ENCODE assay signal across 3 cellular contexts in genomic region chr2:121129692-121130091, GRCh38.
TF ChIP-seq lines count a peak whose summit lies in the region.

No MANE protein-coding gene starts in this region.

TF ChIP-seq in HEK293, 187 proteins besides CTCF, POLR2A, EP300 and RAD21:
- TF ChIP-seq ZFP69B (tag by site-specific recombination; IDR thresholded peaks at IDR 0.05): no peak
- TF ChIP-seq ZNF544 (tag by site-specific recombination; IDR thresholded peaks at IDR 0.05): no peak
- TF ChIP-seq ZNF24 (tag by site-specific recombination; IDR thresholded peaks at IDR 0.05): no peak
- TF ChIP-seq ZNF561 (tag by site-specific recombination; IDR thresholded peaks at IDR 0.05; ENCODE audit: borderline replicate concordance): no peak
- TF ChIP-seq ZIC2 (tag by site-specific recombination; IDR thresholded peaks at IDR 0.05): peak; percentile 64
- TF ChIP-seq, protein P1, sequence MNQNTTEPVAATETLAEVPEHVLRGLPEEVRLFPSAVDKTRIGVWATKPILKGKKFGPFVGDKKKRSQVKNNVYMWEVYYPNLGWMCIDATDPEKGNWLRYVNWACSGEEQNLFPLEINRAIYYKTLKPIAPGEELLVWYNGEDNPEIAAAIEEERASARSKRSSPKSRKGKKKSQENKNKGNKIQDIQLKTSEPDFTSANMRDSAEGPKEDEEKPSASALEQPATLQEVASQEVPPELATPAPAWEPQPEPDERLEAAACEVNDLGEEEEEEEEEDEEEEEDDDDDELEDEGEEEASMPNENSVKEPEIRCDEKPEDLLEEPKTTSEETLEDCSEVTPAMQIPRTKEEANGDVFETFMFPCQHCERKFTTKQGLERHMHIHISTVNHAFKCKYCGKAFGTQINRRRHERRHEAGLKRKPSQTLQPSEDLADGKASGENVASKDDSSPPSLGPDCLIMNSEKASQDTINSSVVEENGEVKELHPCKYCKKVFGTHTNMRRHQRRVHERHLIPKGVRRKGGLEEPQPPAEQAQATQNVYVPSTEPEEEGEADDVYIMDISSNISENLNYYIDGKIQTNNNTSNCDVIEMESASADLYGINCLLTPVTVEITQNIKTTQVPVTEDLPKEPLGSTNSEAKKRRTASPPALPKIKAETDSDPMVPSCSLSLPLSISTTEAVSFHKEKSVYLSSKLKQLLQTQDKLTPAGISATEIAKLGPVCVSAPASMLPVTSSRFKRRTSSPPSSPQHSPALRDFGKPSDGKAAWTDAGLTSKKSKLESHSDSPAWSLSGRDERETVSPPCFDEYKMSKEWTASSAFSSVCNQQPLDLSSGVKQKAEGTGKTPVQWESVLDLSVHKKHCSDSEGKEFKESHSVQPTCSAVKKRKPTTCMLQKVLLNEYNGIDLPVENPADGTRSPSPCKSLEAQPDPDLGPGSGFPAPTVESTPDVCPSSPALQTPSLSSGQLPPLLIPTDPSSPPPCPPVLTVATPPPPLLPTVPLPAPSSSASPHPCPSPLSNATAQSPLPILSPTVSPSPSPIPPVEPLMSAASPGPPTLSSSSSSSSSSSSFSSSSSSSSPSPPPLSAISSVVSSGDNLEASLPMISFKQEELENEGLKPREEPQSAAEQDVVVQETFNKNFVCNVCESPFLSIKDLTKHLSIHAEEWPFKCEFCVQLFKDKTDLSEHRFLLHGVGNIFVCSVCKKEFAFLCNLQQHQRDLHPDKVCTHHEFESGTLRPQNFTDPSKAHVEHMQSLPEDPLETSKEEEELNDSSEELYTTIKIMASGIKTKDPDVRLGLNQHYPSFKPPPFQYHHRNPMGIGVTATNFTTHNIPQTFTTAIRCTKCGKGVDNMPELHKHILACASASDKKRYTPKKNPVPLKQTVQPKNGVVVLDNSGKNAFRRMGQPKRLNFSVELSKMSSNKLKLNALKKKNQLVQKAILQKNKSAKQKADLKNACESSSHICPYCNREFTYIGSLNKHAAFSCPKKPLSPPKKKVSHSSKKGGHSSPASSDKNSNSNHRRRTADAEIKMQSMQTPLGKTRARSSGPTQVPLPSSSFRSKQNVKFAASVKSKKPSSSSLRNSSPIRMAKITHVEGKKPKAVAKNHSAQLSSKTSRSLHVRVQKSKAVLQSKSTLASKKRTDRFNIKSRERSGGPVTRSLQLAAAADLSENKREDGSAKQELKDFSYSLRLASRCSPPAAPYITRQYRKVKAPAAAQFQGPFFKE (tag by site-specific recombination; IDR thresholded peaks at IDR 0.05; ENCODE audit: borderline replicate concordance): no peak

TF ChIP-seq in H1, 55 proteins besides CTCF, POLR2A, EP300 and RAD21 (continues in another document):
- TF ChIP-seq ATF3 (IDR thresholded peaks at IDR 0.05; ENCODE audit: insufficient read depth, low read depth, low read length) (no peak), MAFK (IDR thresholded peaks at IDR 0.05; ENCODE audit: low read depth, low read length) (no peak), BRCA1 (IDR thresholded peaks at IDR 0.05; ENCODE audit: low read depth, low read length) (no peak), EZH2 (IDR thresholded peaks at IDR 0.05; ENCODE audit: low read depth, low read length, severe bottlenecking) (no peak), RBBP5 (IDR thresholded peaks at IDR 0.05; ENCODE audit: borderline replicate concordance, low read depth, low read length) (no peak), ZNF274 (IDR thresholded peaks at IDR 0.05; ENCODE audit: borderline replicate concordance, extremely low read depth, low read length) (no peak), TAF1 (IDR thresholded peaks at IDR 0.05; ENCODE audit: low read depth, low read length) (no peak)
- TF ChIP-seq, protein P2, sequence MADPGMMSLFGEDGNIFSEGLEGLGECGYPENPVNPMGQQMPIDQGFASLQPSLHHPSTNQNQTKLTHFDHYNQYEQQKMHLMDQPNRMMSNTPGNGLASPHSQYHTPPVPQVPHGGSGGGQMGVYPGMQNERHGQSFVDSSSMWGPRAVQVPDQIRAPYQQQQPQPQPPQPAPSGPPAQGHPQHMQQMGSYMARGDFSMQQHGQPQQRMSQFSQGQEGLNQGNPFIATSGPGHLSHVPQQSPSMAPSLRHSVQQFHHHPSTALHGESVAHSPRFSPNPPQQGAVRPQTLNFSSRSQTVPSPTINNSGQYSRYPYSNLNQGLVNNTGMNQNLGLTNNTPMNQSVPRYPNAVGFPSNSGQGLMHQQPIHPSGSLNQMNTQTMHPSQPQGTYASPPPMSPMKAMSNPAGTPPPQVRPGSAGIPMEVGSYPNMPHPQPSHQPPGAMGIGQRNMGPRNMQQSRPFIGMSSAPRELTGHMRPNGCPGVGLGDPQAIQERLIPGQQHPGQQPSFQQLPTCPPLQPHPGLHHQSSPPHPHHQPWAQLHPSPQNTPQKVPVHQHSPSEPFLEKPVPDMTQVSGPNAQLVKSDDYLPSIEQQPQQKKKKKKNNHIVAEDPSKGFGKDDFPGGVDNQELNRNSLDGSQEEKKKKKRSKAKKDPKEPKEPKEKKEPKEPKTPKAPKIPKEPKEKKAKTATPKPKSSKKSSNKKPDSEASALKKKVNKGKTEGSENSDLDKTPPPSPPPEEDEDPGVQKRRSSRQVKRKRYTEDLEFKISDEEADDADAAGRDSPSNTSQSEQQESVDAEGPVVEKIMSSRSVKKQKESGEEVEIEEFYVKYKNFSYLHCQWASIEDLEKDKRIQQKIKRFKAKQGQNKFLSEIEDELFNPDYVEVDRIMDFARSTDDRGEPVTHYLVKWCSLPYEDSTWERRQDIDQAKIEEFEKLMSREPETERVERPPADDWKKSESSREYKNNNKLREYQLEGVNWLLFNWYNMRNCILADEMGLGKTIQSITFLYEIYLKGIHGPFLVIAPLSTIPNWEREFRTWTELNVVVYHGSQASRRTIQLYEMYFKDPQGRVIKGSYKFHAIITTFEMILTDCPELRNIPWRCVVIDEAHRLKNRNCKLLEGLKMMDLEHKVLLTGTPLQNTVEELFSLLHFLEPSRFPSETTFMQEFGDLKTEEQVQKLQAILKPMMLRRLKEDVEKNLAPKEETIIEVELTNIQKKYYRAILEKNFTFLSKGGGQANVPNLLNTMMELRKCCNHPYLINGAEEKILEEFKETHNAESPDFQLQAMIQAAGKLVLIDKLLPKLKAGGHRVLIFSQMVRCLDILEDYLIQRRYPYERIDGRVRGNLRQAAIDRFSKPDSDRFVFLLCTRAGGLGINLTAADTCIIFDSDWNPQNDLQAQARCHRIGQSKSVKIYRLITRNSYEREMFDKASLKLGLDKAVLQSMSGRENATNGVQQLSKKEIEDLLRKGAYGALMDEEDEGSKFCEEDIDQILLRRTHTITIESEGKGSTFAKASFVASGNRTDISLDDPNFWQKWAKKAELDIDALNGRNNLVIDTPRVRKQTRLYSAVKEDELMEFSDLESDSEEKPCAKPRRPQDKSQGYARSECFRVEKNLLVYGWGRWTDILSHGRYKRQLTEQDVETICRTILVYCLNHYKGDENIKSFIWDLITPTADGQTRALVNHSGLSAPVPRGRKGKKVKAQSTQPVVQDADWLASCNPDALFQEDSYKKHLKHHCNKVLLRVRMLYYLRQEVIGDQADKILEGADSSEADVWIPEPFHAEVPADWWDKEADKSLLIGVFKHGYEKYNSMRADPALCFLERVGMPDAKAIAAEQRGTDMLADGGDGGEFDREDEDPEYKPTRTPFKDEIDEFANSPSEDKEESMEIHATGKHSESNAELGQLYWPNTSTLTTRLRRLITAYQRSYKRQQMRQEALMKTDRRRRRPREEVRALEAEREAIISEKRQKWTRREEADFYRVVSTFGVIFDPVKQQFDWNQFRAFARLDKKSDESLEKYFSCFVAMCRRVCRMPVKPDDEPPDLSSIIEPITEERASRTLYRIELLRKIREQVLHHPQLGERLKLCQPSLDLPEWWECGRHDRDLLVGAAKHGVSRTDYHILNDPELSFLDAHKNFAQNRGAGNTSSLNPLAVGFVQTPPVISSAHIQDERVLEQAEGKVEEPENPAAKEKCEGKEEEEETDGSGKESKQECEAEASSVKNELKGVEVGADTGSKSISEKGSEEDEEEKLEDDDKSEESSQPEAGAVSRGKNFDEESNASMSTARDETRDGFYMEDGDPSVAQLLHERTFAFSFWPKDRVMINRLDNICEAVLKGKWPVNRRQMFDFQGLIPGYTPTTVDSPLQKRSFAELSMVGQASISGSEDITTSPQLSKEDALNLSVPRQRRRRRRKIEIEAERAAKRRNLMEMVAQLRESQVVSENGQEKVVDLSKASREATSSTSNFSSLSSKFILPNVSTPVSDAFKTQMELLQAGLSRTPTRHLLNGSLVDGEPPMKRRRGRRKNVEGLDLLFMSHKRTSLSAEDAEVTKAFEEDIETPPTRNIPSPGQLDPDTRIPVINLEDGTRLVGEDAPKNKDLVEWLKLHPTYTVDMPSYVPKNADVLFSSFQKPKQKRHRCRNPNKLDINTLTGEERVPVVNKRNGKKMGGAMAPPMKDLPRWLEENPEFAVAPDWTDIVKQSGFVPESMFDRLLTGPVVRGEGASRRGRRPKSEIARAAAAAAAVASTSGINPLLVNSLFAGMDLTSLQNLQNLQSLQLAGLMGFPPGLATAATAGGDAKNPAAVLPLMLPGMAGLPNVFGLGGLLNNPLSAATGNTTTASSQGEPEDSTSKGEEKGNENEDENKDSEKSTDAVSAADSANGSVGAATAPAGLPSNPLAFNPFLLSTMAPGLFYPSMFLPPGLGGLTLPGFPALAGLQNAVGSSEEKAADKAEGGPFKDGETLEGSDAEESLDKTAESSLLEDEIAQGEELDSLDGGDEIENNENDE (IDR thresholded peaks at IDR 0.05; ENCODE audit: insufficient replicate concordance, low read length): no peak

TF ChIP-seq in SK-N-SH, 30 proteins besides CTCF, POLR2A, EP300 and RAD21:
- TF ChIP-seq POLR2AphosphoS5 (IDR thresholded peaks at IDR 0.05; ENCODE audit: low read depth, low read length): no peak
- TF ChIP-seq FOSL2 (IDR thresholded peaks at IDR 0.05; ENCODE audit: borderline replicate concordance, low read depth): no peak
